In the genomic region with DNA sequence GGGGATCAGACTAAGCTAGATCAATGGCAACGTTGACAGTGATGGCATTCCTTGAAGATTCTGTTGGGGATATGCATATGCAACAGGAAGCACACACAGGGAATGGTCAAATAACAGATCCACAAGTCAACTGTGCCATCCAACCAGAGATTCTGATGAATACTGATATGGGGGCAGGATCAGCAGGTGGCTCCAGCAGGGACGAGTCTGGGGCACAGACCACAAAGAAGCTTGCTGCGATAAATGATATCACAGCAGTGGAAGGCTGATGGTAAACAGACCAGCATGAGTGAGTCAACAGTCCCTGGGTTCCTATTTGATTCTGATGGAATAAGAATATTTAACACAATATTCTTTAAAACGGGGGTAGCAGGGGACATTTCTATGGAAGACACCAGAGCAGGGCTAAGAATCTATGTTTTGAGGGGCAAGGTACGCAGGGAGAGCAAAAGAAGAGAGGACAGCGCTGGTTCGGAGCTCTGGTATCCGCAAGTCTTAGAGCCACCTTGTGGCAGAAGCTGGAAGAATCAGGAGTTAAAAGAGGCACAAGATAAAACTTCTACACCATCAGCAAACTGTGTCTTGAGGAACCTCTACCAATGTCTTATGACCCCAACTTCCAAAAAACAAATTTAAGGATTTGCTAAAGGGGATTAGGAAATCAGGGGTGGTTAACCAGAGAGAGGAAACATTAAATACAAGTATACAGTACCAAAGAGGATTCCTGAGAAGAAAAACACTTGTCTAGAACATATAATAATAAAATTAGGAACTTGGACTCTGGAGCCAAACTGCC, we compare ENCODE assay signal across 8 cellular contexts. TPM values are rescaled to one million over a fixed set of nuclear protein-coding genes. Genes with fewer than 3 reads are reported as not detected.
DNase-seq lines count a peak whose midpoint lies in the region; ATAC-seq and TF ChIP-seq lines count a peak whose summit lies in the region.
"Not testable (repeated sequence)": the region's sequence is repeated elsewhere in the genome, so short reads cannot be mapped to it uniquely, and the experiment has no call there.

No MANE protein-coding gene starts in this region.

- H3K27me3 ChIP-seq in CD4-positive, alpha-beta T cell (ENCODE audit: control insufficient read depth, insufficient read depth, low read length); Karpas-422 (ENCODE audit: low read length): not testable (repeated sequence)

- intact Hi-C loops in CD4-positive, alpha-beta T cell (cut with DNase I, micrococcal nuclease) = loop anchor here (1.0 to 2.0 kb wide), 3 partner anchors 21 to 457 kb away; no protein-coding TSS in a partner anchor
- intact Hi-C loops in activated naive CD4-positive, alpha-beta T cell treated with anti-CD3 and anti-CD28 coated beads for 36 hours (cut with micrococcal nuclease) = loop anchor here (1.0 to 5.0 kb wide), 4 partner anchors 22 to 465 kb away; a partner anchor contains a TSS

- not testable (repeated sequence) for H3K9ac ChIP-seq in Karpas-422 (ENCODE audit: low read length)

- not testable (repeated sequence) for H3K4me1 ChIP-seq in Karpas-422 (ENCODE audit: low read length)

- H3K27ac Mint-ChIP-seq in CD4-positive, alpha-beta T cell; activated naive CD4-positive, alpha-beta T cell treated with anti-CD3 and anti-CD28 coated beads for 36 hours: not testable (repeated sequence)
- peak overlapping the region; percentile 20 for H3K27ac Mint-ChIP-seq in stimulated activated effector memory CD8-positive, alpha-beta T cell treated with anti-CD3 and anti-CD28 coated beads, Interleukin-12 subunit alpha, Interleukin-12 subunit beta, amount 100 ng/mL, for 72 hours

- H3K79me2 ChIP-seq in Karpas-422 (ENCODE audit: low read length) = not testable (repeated sequence)

- H3K9me2 ChIP-seq in Karpas-422 (replicated peaks; ENCODE audit: insufficient read depth, low read length) = not testable (repeated sequence)

- not testable (repeated sequence) for H3K4me2 ChIP-seq in Karpas-422 (ENCODE audit: low read depth, low read length, poor library complexity, severe bottlenecking)

- not testable (repeated sequence) for H3K9me3 Mint-ChIP-seq in CD4-positive, alpha-beta T cell; activated naive CD4-positive, alpha-beta T cell treated with anti-CD3 and anti-CD28 coated beads for 36 hours; stimulated activated effector memory CD8-positive, alpha-beta T cell treated with anti-CD3 and anti-CD28 coated beads, Interleukin-12 subunit alpha, Interleukin-12 subunit beta, amount 100 ng/mL, for 72 hours

- H4K20me1 ChIP-seq in Karpas-422 (ENCODE audit: insufficient read depth, low read depth, low read length) = not testable (repeated sequence)

- peak overlapping the region; percentile 1 for H3K4me3 Mint-ChIP-seq in CD4-positive, alpha-beta T cell
- H3K4me3 Mint-ChIP-seq in activated naive CD4-positive, alpha-beta T cell treated with anti-CD3 and anti-CD28 coated beads for 36 hours = peak overlapping the region; percentile 3
- peak overlapping the region; percentile 47 for H3K4me3 Mint-ChIP-seq in stimulated activated effector memory CD8-positive, alpha-beta T cell treated with anti-CD3 and anti-CD28 coated beads, Interleukin-12 subunit alpha, Interleukin-12 subunit beta, amount 100 ng/mL, for 72 hours

- not testable (repeated sequence) for H3K4me3 ChIP-seq in Karpas-422 (ENCODE audit: low read length)

- H2AFZ ChIP-seq in Karpas-422 (ENCODE audit: low read length) = not testable (repeated sequence)

- H3K36me3 ChIP-seq in Karpas-422 (ENCODE audit: insufficient read depth, low read length) = not testable (repeated sequence)

- peak in 8 of 10 experiments; percentile 13 to 37 (median 20) for DNase-seq in CD4-positive, alpha-beta T cell
- DNase-seq in Karpas-422 = peak; percentile 55
- peak; percentile 11 for DNase-seq in SW480 (ENCODE audit: low spot score)
- peak; percentile 68 for DNase-seq in activated naive CD4-positive, alpha-beta T cell treated with anti-CD3 and anti-CD28 coated beads for 36 hours
- peak; percentile 26 for DNase-seq in fibroblast of gingiva (ENCODE audit: low read depth)
- DNase-seq in mucosa of gallbladder (ENCODE audit: low spot score) = peak; percentile 69
- peak; percentile 20 to 66 for DNase-seq in stimulated activated effector memory CD8-positive, alpha-beta T cell treated with anti-CD3 and anti-CD28 coated beads, Interleukin-12 subunit alpha, Interleukin-12 subunit beta, amount 100 ng/mL, for 72 hours (ENCODE audit: low spot score in 2 of 2)

- TF ChIP-seq CTCF in CD4-positive, alpha-beta T cell (IDR thresholded peaks at IDR 0.05) = peak; percentile 55

- ATAC-seq in CD4-positive, alpha-beta T cell (ENCODE audit: poor library complexity) = peak; percentile 76
- peak; percentile 46 for ATAC-seq in GM21390 (IDR thresholded peaks at IDR 0.05; ENCODE audit: unreplicated experiment)
- peak; percentile 70 for ATAC-seq in stimulated activated effector memory CD8-positive, alpha-beta T cell treated with anti-CD3 and anti-CD28 coated beads, Interleukin-12 subunit alpha, Interleukin-12 subunit beta, amount 100 ng/mL, for 72 hours

- peaks cover 11% of the 10 kb centered on the region for H3K4me1 Mint-ChIP-seq in CD4-positive, alpha-beta T cell (ENCODE audit: low read depth)
- H3K4me1 Mint-ChIP-seq in activated naive CD4-positive, alpha-beta T cell treated with anti-CD3 and anti-CD28 coated beads for 36 hours (ENCODE audit: low read depth) = not testable (repeated sequence)
- peaks cover 11% of the 10 kb centered on the region for H3K4me1 Mint-ChIP-seq in stimulated activated effector memory CD8-positive, alpha-beta T cell treated with anti-CD3 and anti-CD28 coated beads, Interleukin-12 subunit alpha, Interleukin-12 subunit beta, amount 100 ng/mL, for 72 hours

- CTCF ChIA-PET in CD4-positive, alpha-beta T cell (lab: Charles Lee) = interaction anchor here (0.6 to 1.7 kb wide), 9 partner anchors 22 to 471 kb away, joined by 3 to 8 read pairs (median 3); no protein-coding TSS in a partner anchor
- CTCF ChIA-PET in activated naive CD4-positive, alpha-beta T cell treated with anti-CD3 and anti-CD28 coated beads for 36 hours (lab: Charles Lee) = interaction anchor here (0.8 to 3.2 kb wide), 11 partner anchors 9 to 457 kb away, joined by 3 to 51 read pairs (median 5); a partner anchor contains a TSS

- not testable (repeated sequence) for H3K36me3 Mint-ChIP-seq in CD4-positive, alpha-beta T cell (ENCODE audit: low read depth); activated naive CD4-positive, alpha-beta T cell treated with anti-CD3 and anti-CD28 coated beads for 36 hours (ENCODE audit: low read depth); stimulated activated effector memory CD8-positive, alpha-beta T cell treated with anti-CD3 and anti-CD28 coated beads, Interleukin-12 subunit alpha, Interleukin-12 subunit beta, amount 100 ng/mL, for 72 hours

- POLR2A ChIA-PET in CD4-positive, alpha-beta T cell (lab: Charles Lee) = interaction anchor here (1.6 kb wide), 1 partner anchor 22 kb away, joined by 3 read pairs; no protein-coding TSS in a partner anchor

- H3K9me3 ChIP-seq in CD4-positive, alpha-beta T cell (ENCODE audit: control insufficient read depth, low read length); Karpas-422 (ENCODE audit: low read length): not testable (repeated sequence)

- H3K27ac ChIP-seq in CD4-positive, alpha-beta T cell (ENCODE audit: low read depth, low read length); Karpas-422 (ENCODE audit: low read length): not testable (repeated sequence)

- not testable (repeated sequence) for H3K27me3 Mint-ChIP-seq in CD4-positive, alpha-beta T cell; activated naive CD4-positive, alpha-beta T cell treated with anti-CD3 and anti-CD28 coated beads for 36 hours (ENCODE audit: low read depth)

RNA-seq across cellular contexts. Expression of a gene that starts 25.3 kb away (rescaled TPM):
- total RNA-seq in CD4-positive, alpha-beta T cell = 1 to 10 TPM; 4.2 to 5.7 TPM
- total RNA-seq in Karpas-422 (2014; rRNA removed; shearing (Covaris generic); ENCODE audit: low replicate concordance) = 1.2 and 2.3 TPM in 2 replicates
- 1 to 10 TPM; 3.9 to 4.2 TPM for total RNA-seq in activated naive CD4-positive, alpha-beta T cell treated with anti-CD3 and anti-CD28 coated beads for 36 hours
- 24.2 TPM for total RNA-seq in mucosa of gallbladder

Comparison
In these comparisons a context has a peak if more than half of its experiments do, and no peak if none do; other contexts are left out.
1. DNase-seq: peak in every context shown above with its lines; median percentile 69 in mucosa of gallbladder; 68 in activated naive CD4-positive, alpha-beta T cell treated with anti-CD3 and anti-CD28 coated beads for 36 hours; 55 in Karpas-422; 43 in stimulated activated effector memory CD8-positive, alpha-beta T cell treated with anti-CD3 and anti-CD28 coated beads, Interleukin-12 subunit alpha, Interleukin-12 subunit beta, amount 100 ng/mL, for 72 hours; 26 in fibroblast of gingiva; 20 in CD4-positive, alpha-beta T cell; 11 in SW480.